1 cellular context compared by ENCODE assay signal in genomic region chr7:2555121-2556052, GRCh38.
TF ChIP-seq lines count a peak whose summit lies in the region.

TSS of gene BRAT1 (minus strand) at chr7:2555524. CDS start at chr7:2554431, 1,093 bp downstream.

TF ChIP-seq in HepG2, 621 proteins besides CTCF, POLR2A, EP300 and RAD21 (continued from another document and continues in another):
- peak; percentile 65; the same call in 1 of the 2 replicates for TF ChIP-seq ZNF770 (CRISPR knock-in tag; IDR thresholded peaks at IDR 0.05)
- TF ChIP-seq KLF16 (CRISPR knock-in tag; IDR thresholded peaks at IDR 0.05), result peak in 1 of 2 experiments; percentile 30; a peak in 1 of 4 replicates
- no peak for TF ChIP-seq TAF15 (IDR thresholded peaks at IDR 0.05; ENCODE audit: low read depth, low read length, poor library complexity, severe bottlenecking)
- peak; percentile 20; the same call in 1 of the 2 replicates for TF ChIP-seq PITX1 (CRISPR knock-in tag; IDR thresholded peaks at IDR 0.05)
- peak; percentile 90 for TF ChIP-seq RBFOX2 (IDR thresholded peaks at IDR 0.05; ENCODE audit: low read depth, low read length)
- peak; percentile 64 for TF ChIP-seq ASH2L (IDR thresholded peaks at IDR 0.05; ENCODE audit: insufficient read length, low read depth, low read length)
- TF ChIP-seq ZNF205 (CRISPR knock-in tag; IDR thresholded peaks at IDR 0.05), result 0 out of 2 replicates have a peak, but pooled peaks have one; percentile 29
- peak; percentile 56 for TF ChIP-seq ZNF781 (CRISPR knock-in tag; IDR thresholded peaks at IDR 0.05; ENCODE audit: borderline replicate concordance, not compliant biosample characterization)
- no peak for TF ChIP-seq ATAD3A (CRISPR knock-in tag; IDR thresholded peaks at IDR 0.05)
- TF ChIP-seq ZFX (CRISPR knock-in tag; IDR thresholded peaks at IDR 0.05; ENCODE audit: low read depth), result peak; percentile 90
- peak; percentile 41; the same call in 1 of the 2 replicates for TF ChIP-seq ZNF639 (CRISPR knock-in tag; conservative IDR thresholded peaks at IDR 0.05)
- TF ChIP-seq GTF3A (CRISPR knock-in tag; conservative IDR thresholded peaks at IDR 0.05), result 0 out of 2 replicates have a peak, but pooled peaks have one; percentile 53
- peak; percentile 69; the same call in 1 of the 2 replicates for TF ChIP-seq ZNF7 (CRISPR knock-in tag; IDR thresholded peaks at IDR 0.05)
- TF ChIP-seq STAG1 (CRISPR knock-in tag; IDR thresholded peaks at IDR 0.05), result peak; percentile 14; the same call in 1 of the 2 replicates
- TF ChIP-seq ETV5 (CRISPR knock-in tag; IDR thresholded peaks at IDR 0.05; ENCODE audit: borderline replicate concordance), result peak; percentile 78
- peak; percentile 61; the same call in 1 of the 2 replicates for TF ChIP-seq THAP11 (CRISPR knock-in tag; IDR thresholded peaks at IDR 0.05)
- 0 out of 2 replicates have a peak, but pooled peaks have one; percentile 30 for TF ChIP-seq HOXD1 (CRISPR knock-in tag; IDR thresholded peaks at IDR 0.05)
- peak; percentile 67; the same call in 1 of the 2 replicates for TF ChIP-seq HBP1 (CRISPR knock-in tag; IDR thresholded peaks at IDR 0.05; ENCODE audit: low read depth)
- no peak; the same call in 1 of the 2 replicates for TF ChIP-seq ZNF225 (CRISPR knock-in tag; IDR thresholded peaks at IDR 0.05)
- TF ChIP-seq ZNF605 (CRISPR knock-in tag; IDR thresholded peaks at IDR 0.05), result peak; percentile 85
- TF ChIP-seq, protein P1, sequence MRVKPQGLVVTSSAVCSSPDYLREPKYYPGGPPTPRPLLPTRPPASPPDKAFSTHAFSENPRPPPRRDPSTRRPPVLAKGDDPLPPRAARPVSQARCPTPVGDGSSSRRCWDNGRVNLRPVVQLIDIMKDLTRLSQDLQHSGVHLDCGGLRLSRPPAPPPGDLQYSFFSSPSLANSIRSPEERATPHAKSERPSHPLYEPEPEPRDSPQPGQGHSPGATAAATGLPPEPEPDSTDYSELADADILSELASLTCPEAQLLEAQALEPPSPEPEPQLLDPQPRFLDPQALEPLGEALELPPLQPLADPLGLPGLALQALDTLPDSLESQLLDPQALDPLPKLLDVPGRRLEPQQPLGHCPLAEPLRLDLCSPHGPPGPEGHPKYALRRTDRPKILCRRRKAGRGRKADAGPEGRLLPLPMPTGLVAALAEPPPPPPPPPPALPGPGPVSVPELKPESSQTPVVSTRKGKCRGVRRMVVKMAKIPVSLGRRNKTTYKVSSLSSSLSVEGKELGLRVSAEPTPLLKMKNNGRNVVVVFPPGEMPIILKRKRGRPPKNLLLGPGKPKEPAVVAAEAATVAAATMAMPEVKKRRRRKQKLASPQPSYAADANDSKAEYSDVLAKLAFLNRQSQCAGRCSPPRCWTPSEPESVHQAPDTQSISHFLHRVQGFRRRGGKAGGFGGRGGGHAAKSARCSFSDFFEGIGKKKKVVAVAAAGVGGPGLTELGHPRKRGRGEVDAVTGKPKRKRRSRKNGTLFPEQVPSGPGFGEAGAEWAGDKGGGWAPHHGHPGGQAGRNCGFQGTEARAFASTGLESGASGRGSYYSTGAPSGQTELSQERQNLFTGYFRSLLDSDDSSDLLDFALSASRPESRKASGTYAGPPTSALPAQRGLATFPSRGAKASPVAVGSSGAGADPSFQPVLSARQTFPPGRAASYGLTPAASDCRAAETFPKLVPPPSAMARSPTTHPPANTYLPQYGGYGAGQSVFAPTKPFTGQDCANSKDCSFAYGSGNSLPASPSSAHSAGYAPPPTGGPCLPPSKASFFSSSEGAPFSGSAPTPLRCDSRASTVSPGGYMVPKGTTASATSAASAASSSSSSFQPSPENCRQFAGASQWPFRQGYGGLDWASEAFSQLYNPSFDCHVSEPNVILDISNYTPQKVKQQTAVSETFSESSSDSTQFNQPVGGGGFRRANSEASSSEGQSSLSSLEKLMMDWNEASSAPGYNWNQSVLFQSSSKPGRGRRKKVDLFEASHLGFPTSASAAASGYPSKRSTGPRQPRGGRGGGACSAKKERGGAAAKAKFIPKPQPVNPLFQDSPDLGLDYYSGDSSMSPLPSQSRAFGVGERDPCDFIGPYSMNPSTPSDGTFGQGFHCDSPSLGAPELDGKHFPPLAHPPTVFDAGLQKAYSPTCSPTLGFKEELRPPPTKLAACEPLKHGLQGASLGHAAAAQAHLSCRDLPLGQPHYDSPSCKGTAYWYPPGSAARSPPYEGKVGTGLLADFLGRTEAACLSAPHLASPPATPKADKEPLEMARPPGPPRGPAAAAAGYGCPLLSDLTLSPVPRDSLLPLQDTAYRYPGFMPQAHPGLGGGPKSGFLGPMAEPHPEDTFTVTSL (CRISPR knock-in tag; IDR thresholded peaks at IDR 0.05; ENCODE audit: borderline replicate concordance), result peak; percentile 48; the same call in 1 of the 2 replicates
- TF ChIP-seq ZNF547 (CRISPR knock-in tag; IDR thresholded peaks at IDR 0.05), result peak; percentile 58; the same call in 1 of the 2 replicates
- TF ChIP-seq ZSCAN29 (CRISPR knock-in tag; conservative IDR thresholded peaks at IDR 0.05), result 0 out of 2 replicates have a peak, but pooled peaks have one; percentile 68
- TF ChIP-seq ZNF513 (CRISPR knock-in tag; conservative IDR thresholded peaks at IDR 0.05), result no peak; the same call in 1 of the 2 replicates
- peak; percentile 79 for TF ChIP-seq ARID4A (CRISPR knock-in tag; IDR thresholded peaks at IDR 0.05; ENCODE audit: borderline replicate concordance)
- TF ChIP-seq TBX3 (IDR thresholded peaks at IDR 0.05; ENCODE audit: borderline replicate concordance), result 0 out of 2 replicates have a peak, but pooled peaks have one; percentile 23
- TF ChIP-seq ZFP1 (CRISPR knock-in tag; IDR thresholded peaks at IDR 0.05), result no peak
- peak; percentile 64; the same call in 1 of the 2 replicates for TF ChIP-seq ATF2 (CRISPR knock-in tag; IDR thresholded peaks at IDR 0.05)
- TF ChIP-seq WIZ (CRISPR knock-in tag; IDR thresholded peaks at IDR 0.05), result peak; percentile 38; the same call in 1 of the 2 replicates
- TF ChIP-seq, protein P2, sequence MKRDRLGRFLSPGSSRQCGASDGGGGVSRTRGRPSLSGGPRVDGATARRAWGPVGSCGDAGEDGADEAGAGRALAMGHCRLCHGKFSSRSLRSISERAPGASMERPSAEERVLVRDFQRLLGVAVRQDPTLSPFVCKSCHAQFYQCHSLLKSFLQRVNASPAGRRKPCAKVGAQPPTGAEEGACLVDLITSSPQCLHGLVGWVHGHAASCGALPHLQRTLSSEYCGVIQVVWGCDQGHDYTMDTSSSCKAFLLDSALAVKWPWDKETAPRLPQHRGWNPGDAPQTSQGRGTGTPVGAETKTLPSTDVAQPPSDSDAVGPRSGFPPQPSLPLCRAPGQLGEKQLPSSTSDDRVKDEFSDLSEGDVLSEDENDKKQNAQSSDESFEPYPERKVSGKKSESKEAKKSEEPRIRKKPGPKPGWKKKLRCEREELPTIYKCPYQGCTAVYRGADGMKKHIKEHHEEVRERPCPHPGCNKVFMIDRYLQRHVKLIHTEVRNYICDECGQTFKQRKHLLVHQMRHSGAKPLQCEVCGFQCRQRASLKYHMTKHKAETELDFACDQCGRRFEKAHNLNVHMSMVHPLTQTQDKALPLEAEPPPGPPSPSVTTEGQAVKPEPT (CRISPR knock-in tag; IDR thresholded peaks at IDR 0.05; ENCODE audit: low read depth), result 0 out of 2 replicates have a peak, but pooled peaks have one; percentile 45
- TF ChIP-seq, protein P3, sequence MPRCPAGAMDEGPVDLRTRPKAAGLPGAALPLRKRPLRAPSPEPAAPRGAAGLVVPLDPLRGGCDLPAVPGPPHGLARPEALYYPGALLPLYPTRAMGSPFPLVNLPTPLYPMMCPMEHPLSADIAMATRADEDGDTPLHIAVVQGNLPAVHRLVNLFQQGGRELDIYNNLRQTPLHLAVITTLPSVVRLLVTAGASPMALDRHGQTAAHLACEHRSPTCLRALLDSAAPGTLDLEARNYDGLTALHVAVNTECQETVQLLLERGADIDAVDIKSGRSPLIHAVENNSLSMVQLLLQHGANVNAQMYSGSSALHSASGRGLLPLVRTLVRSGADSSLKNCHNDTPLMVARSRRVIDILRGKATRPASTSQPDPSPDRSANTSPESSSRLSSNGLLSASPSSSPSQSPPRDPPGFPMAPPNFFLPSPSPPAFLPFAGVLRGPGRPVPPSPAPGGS (CRISPR knock-in tag; IDR thresholded peaks at IDR 0.05), result no peak
- 0 out of 2 replicates have a peak, but pooled peaks have one; percentile 43 for TF ChIP-seq ZNF33B (CRISPR knock-in tag; IDR thresholded peaks at IDR 0.05)
- TF ChIP-seq, protein P4, sequence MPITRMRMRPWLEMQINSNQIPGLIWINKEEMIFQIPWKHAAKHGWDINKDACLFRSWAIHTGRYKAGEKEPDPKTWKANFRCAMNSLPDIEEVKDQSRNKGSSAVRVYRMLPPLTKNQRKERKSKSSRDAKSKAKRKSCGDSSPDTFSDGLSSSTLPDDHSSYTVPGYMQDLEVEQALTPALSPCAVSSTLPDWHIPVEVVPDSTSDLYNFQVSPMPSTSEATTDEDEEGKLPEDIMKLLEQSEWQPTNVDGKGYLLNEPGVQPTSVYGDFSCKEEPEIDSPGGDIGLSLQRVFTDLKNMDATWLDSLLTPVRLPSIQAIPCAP (CRISPR knock-in tag; IDR thresholded peaks at IDR 0.05; ENCODE audit: low read depth), result no peak
